In the genomic region with DNA sequence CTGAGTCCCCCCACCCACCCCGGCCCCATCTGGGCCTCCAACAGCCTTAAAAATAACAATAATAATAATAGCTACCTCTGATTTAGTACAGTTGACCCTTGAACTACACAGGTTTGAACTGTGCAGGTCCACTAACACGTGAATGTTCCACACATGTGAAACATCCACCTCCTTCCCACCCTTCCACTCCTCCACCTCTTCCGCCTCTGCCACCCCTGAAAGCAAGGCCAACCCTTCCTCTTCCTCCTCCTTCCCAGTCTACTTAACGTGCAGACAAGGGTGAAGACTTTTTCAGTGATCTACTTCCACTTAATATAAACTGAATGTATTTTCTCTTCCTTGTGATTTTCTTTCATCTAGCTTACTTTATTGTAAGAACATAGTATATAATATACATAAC, we compare ENCODE assay signal across 1 cellular context.
TF ChIP-seq lines count a peak whose summit lies in the region.

No MANE protein-coding gene starts in this region.

TF ChIP-seq in K562, 482 proteins besides CTCF, POLR2A, EP300 and RAD21:
- TF ChIP-seq HEY1 (CRISPR knock-in tag; IDR thresholded peaks at IDR 0.05; ENCODE audit: borderline replicate concordance): no peak
- TF ChIP-seq EGR1 (conservative IDR thresholded peaks at IDR 0.05): peak; percentile 18; the same call in 1 of the 2 replicates
